Comparison of ENCODE assay signal across 2 cellular contexts in the genomic region with DNA sequence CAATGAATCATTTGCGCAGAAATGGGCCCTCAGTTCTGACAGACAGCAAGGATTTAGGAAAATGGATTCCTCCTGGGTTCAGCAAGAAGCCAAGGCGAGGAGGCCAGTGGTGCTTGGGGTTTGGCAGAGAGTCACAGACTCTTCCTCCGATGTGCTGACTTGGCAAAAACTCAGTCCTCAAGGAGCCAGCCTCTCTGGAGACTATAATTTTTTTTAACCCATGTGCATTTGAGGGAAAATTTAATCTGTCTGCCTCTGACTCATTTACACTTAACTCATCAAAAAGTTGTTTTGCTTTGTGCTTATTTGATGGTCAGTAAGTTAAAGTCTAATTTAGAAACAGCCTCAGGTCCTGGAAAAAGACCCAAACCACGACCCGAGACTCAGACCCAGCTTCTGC.
A peak's percentile ranks its signal among the peaks of the same experiment; 100 is the strongest.
TF ChIP-seq lines count a peak whose summit lies in the region.

No MANE protein-coding gene starts in this region.

TF ChIP-seq in IMR-90, 13 proteins besides CTCF, POLR2A, EP300 and RAD21:
- no peak for TF ChIP-seq RCOR1 (IDR thresholded peaks at IDR 0.05; ENCODE audit: insufficient replicate concordance, low read length)
- TF ChIP-seq MAFK (IDR thresholded peaks at IDR 0.05; ENCODE audit: low read depth, low read length): peak; percentile 98

TF ChIP-seq in K562, 482 proteins besides CTCF, POLR2A, EP300 and RAD21:
- TF ChIP-seq LCOR (CRISPR knock-in tag; IDR thresholded peaks at IDR 0.05) (no peak), ZNF316 (IDR thresholded peaks at IDR 0.05) (peak; percentile 69), MAFF (IDR thresholded peaks at IDR 0.05; ENCODE audit: low read length) (peak; percentile 81), C11orf30 (IDR thresholded peaks at IDR 0.05; ENCODE audit: low read depth) (peak; percentile 56; the same call in 1 of the 2 replicates), PURB (CRISPR knock-in tag; IDR thresholded peaks at IDR 0.05; ENCODE audit: low read depth) (no peak), MAFG (tag; conservative IDR thresholded peaks at IDR 0.05) (peak; percentile 72), KLF6 (CRISPR knock-in tag; IDR thresholded peaks at IDR 0.05; ENCODE audit: borderline replicate concordance) (no peak), TOE1 (IDR thresholded peaks at IDR 0.05; ENCODE audit: borderline replicate concordance) (no peak), TOE1 (CRISPR knock-in tag; IDR thresholded peaks at IDR 0.05; ENCODE audit: borderline replicate concordance, low read depth) (no peak), MAFK (IDR thresholded peaks at IDR 0.05; ENCODE audit: low read length) (peak; percentile 85)
- TF ChIP-seq, protein P1, sequence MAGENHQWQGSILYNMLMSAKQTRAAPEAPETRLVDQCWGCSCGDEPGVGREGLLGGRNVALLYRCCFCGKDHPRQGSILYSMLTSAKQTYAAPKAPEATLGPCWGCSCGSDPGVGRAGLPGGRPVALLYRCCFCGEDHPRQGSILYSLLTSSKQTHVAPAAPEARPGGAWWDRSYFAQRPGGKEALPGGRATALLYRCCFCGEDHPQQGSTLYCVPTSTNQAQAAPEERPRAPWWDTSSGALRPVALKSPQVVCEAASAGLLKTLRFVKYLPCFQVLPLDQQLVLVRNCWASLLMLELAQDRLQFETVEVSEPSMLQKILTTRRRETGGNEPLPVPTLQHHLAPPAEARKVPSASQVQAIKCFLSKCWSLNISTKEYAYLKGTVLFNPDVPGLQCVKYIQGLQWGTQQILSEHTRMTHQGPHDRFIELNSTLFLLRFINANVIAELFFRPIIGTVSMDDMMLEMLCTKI (IDR thresholded peaks at IDR 0.05; ENCODE audit: partially characterized antibody): no peak
